ENCODE assay signal across 21 cellular contexts in genomic region chr10:35739998-35740397, GRCh38.
DNase-seq lines count a peak whose midpoint lies in the region; ATAC-seq and TF ChIP-seq lines count a peak whose summit lies in the region.
"Had no signal": no experiment of that assay in that cellular context is flagged by ENCODE, and none has a peak within 500 bp of the region (broad histone marks: within the 10 kb centered on the region; RNA-seq: fewer than 3 reads in every experiment).

No MANE protein-coding gene starts in this region.

- no peaks in the 10 kb centered on the region for H3K27me3 ChIP-seq in kidney epithelial cell (ENCODE audit: control insufficient read depth, insufficient read depth, low read length)
- H3K27me3 ChIP-seq: gastroesophageal sphincter, neural progenitor cell had no signal

- peak; percentile 38 for DNase-seq in AG10803 (ENCODE audit: low read depth)
- peak; percentile 67 for DNase-seq in MV-4-11 (lab: John Stamatoyannopoulos, UW)
- peak; percentile 47 for DNase-seq in dermis blood vessel endothelial cell
- DNase-seq in kidney epithelial cell (ENCODE audit: low read depth): peak; percentile 35
- no peak for DNase-seq in stimulated activated CD4-positive, alpha-beta T cell treated with anti-CD3 and anti-CD28 coated beads, Interleukin-2, amount 100 ng/mL, for 24 hours
- no peak for DNase-seq in CD1c-positive myeloid dendritic cell (ENCODE audit: extremely low spot score)
- no peak for DNase-seq in globus pallidus (ENCODE audit: low spot score)
- DNase-seq: activated CD4-positive, alpha-beta T cell treated with anti-CD3 and anti-CD28 coated beads, Interleukin-2, amount 10 ng/mL, durations not matched to agents 24 days and 14 days; activated T-cell treated with anti-CD3 and anti-CD28 coated beads for 4 hours; Caco-2; caudate nucleus; effector CD8-positive, alpha-beta T cell; GF-D8; immature natural killer cell; NCI-H1930; NCI-H524 treated with DMSO at 0.1 percent for 48 hours; right cardiac atrium had no signal

- H3K4me3 ChIP-seq in AG10803 (ENCODE audit: low read length) (no peak overlapping the region), kidney epithelial cell (ENCODE audit: low read depth, low read length) (no peak overlapping the region)
- H3K4me3 ChIP-seq: gastroesophageal sphincter, neural progenitor cell, SK-N-MC had no signal

- ATAC-seq in GM19351 (IDR thresholded peaks at IDR 0.05; ENCODE audit: unreplicated experiment): no peak
- ATAC-seq: gastroesophageal sphincter, right cardiac atrium had no signal

- TF ChIP-seq CTCF in AG10803 (conservative IDR thresholded peaks at IDR 0.05; ENCODE audit: low read length) (no peak), kidney epithelial cell (IDR thresholded peaks at IDR 0.05; ENCODE audit: insufficient read depth, low read length, poor library complexity, severe bottlenecking) (no peak)

- no peaks in the 10 kb centered on the region for H3K36me3 ChIP-seq in kidney epithelial cell (ENCODE audit: control insufficient read depth, insufficient read depth, low read length)
- H3K36me3 ChIP-seq: gastroesophageal sphincter, neural progenitor cell had no signal

Comparison
In these comparisons a context has a peak if more than half of its experiments do, and no peak if none do; other contexts are left out.
1. DNase-seq: peak in AG10803 (single experiment), MV-4-11 (single experiment), dermis blood vessel endothelial cell (single experiment) and kidney epithelial cell (single experiment); none in stimulated activated CD4-positive, alpha-beta T cell treated with anti-CD3 and anti-CD28 coated beads, Interleukin-2, amount 100 ng/mL, for 24 hours (0 of 2), CD1c-positive myeloid dendritic cell (single experiment) and globus pallidus (single experiment).